In the genomic region with DNA sequence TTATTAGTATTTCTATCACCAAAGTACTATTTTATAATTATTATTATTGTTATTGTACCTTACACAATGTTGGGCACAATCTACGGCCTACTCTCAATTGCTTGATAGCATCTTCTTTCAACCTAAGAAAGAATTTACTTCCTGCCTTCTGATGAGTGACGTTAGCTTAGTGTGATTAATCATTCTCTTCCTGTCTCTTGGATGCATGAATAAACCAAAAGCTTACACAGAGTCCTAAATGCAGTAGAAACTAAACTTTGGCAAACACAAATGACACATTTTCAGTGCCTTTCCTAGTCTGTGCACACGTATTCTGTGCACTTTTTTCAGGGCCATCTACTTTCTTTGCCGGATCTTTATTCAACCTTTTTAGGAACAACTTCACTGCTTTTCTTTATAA, we compare ENCODE assay signal across 9 cellular contexts. TPM values are rescaled to one million over a fixed set of nuclear protein-coding genes. Genes with fewer than 3 reads are reported as not detected.
A peak's percentile ranks its signal among the peaks of the same experiment; 100 is the strongest.
DNase-seq lines count a peak whose midpoint lies in the region; ATAC-seq and TF ChIP-seq lines count a peak whose summit lies in the region.
"Had no signal": no experiment of that assay in that cellular context is flagged by ENCODE, and none has a peak within 500 bp of the region (broad histone marks: within the 10 kb centered on the region; RNA-seq: fewer than 3 reads in every experiment).

No MANE protein-coding gene starts in this region.

- H3K4me3 ChIP-seq in dorsolateral prefrontal cortex: no peak overlapping the region
- no peak overlapping the region for H3K4me3 ChIP-seq in MG63

- POLR2A ChIA-PET in CD4-positive, alpha-beta T cell (lab: Charles Lee): interaction anchor here (0.6 to 5.0 kb wide), 4 partner anchors 15 to 1810 kb away, joined by 3 to 48 read pairs (median 7); a partner anchor contains a TSS

- TF ChIP-seq CTCF in CD4-positive, alpha-beta T cell (IDR thresholded peaks at IDR 0.05): no peak
- TF ChIP-seq CTCF in dorsolateral prefrontal cortex (IDR thresholded peaks at IDR 0.05 in 54 of 56, conservative IDR thresholded peaks at IDR 0.05 in 2 of 56; ENCODE audit: low read depth in 1 of 56, partially characterized antibody in 56 of 56): no peak
- TF ChIP-seq CTCF in natural killer cell (IDR thresholded peaks at IDR 0.05): no peak

- peak overlapping the region; percentile 13 for H3K27ac ChIP-seq in CD4-positive, alpha-beta T cell (ENCODE audit: low read depth, low read length)
- peak overlapping the region in 42 of 59 donors; percentile 4 to 70 (median 45) for H3K27ac ChIP-seq in dorsolateral prefrontal cortex

- peaks cover 7% of the 10 kb centered on the region for H3K36me3 Mint-ChIP-seq in CD4-positive, alpha-beta T cell (ENCODE audit: low read depth)
- H3K36me3 Mint-ChIP-seq in natural killer cell: no peaks in the 10 kb centered on the region

- H3K27me3 ChIP-seq in CD4-positive, alpha-beta T cell (ENCODE audit: control insufficient read depth, insufficient read depth, low read length): no peaks in the 10 kb centered on the region
- H3K27me3 ChIP-seq in dorsolateral prefrontal cortex: no peaks in the 10 kb centered on the region
- no peaks in the 10 kb centered on the region for H3K27me3 ChIP-seq in MG63

- peaks cover 8% of the 10 kb centered on the region; the same call in 1 of the 2 replicates for H3K36me3 ChIP-seq in MG63

- ATAC-seq in CD4-positive, alpha-beta T cell (ENCODE audit: poor library complexity): peak; percentile 95
- ATAC-seq in natural killer cell (peak; percentile 61 to 96 (median 83)), GM21528 (IDR thresholded peaks at IDR 0.05; ENCODE audit: low FRiP score, unreplicated experiment) (no peak)

- no peaks in the 10 kb centered on the region for H3K27me3 Mint-ChIP-seq in CD4-positive, alpha-beta T cell
- no peaks in the 10 kb centered on the region for H3K27me3 Mint-ChIP-seq in natural killer cell (ENCODE audit: low read depth in 2 of 2)

- intact Hi-C loops in CD4-positive, alpha-beta T cell (cut with DNase I, micrococcal nuclease): loop anchor here (2.0 to 10.0 kb wide), 2 partner anchors 19 to 943 kb away; a partner anchor contains a TSS
- intact Hi-C loops in dorsolateral prefrontal cortex (cut with DNase I): no loop called here
- intact Hi-C loops in natural killer cell (cut with micrococcal nuclease): no loop called here

- H3K4me3 Mint-ChIP-seq in CD4-positive, alpha-beta T cell: peak overlapping the region; percentile 59
- peak overlapping the region; percentile 32 for H3K4me3 Mint-ChIP-seq in natural killer cell

- H3K9me3 Mint-ChIP-seq in CD4-positive, alpha-beta T cell: no peaks in the 10 kb centered on the region
- H3K9me3 Mint-ChIP-seq in natural killer cell: peaks cover 0 to 2% of the 10 kb centered on the region in 2 donors

- CTCF ChIA-PET in CD4-positive, alpha-beta T cell (lab: Charles Lee): interaction anchor here (1.1 to 5.2 kb wide), 3 partner anchors 11 to 19 kb away, joined by 4 to 28 read pairs (median 6); a partner anchor contains a TSS

- no peaks in the 10 kb centered on the region for H3K9me3 ChIP-seq in CD4-positive, alpha-beta T cell (ENCODE audit: control insufficient read depth, low read length)
- peaks cover 7% of the 10 kb centered on the region for H3K9me3 ChIP-seq in MG63

- DNase-seq in CD4-positive, alpha-beta T cell: no peak
- DNase-seq in RKO (ENCODE audit: low spot score) (peak; percentile 88), dorsolateral prefrontal cortex (no peak), natural killer cell (no peak), nucleus accumbens (lab: John Stamatoyannopoulos, UW) (no peak), NCI-H1417 (lab: John Stamatoyannopoulos, UW) (no peak), MG63 (no peak)
- DNase-seq: activated CD4-positive, CD25-positive, alpha-beta regulatory T cell had no signal

- peaks cover 71% of the 10 kb centered on the region for H3K4me1 Mint-ChIP-seq in CD4-positive, alpha-beta T cell (ENCODE audit: low read depth)
- H3K4me1 Mint-ChIP-seq in natural killer cell: peaks cover 28 to 41% of the 10 kb centered on the region in 2 donors

- H3K27ac Mint-ChIP-seq in CD4-positive, alpha-beta T cell: peak overlapping the region; percentile 88
- peak overlapping the region; percentile 58 to 75 for H3K27ac Mint-ChIP-seq in natural killer cell

RNA-seq across cellular contexts. Expression of a gene that starts 19.2 kb away (rescaled TPM):
- total RNA-seq in CD4-positive, alpha-beta T cell: 10 to 100 TPM; 32.5 to 35.6 TPM
- total RNA-seq in dorsolateral prefrontal cortex (100 to 1,000 TPM in 3 of 120 experiments, 10 to 100 TPM in 117; 52.3 to 113 (median 69.5) TPM), natural killer cell (10 to 100 TPM; 19.2 to 29.4 (median 26.2) TPM)
- 6.1 and 6.5 TPM in 2 replicates for total RNA-seq in MG63 (2014; rRNA removed; shearing (Covaris generic); ENCODE audit: low replicate concordance)

RNA-seq across cellular contexts. Expression of a gene that starts 19.5 kb away (rescaled TPM):
- total RNA-seq in CD4-positive, alpha-beta T cell: 1 to 10 TPM; 4.2 to 5.6 TPM
- total RNA-seq in dorsolateral prefrontal cortex (10 to 100 TPM; 22.7 to 49.9 (median 33.9) TPM), natural killer cell (10 to 100 TPM; 11.8 to 15.3 (median 14.7) TPM)
- total RNA-seq in MG63 (2014; rRNA removed; shearing (Covaris generic); ENCODE audit: low replicate concordance): 40.5 and 76.4 TPM in 2 replicates

Comparison
In these comparisons a context has a peak if more than half of its experiments do, and no peak if none do; other contexts are left out.
1. intact Hi-C loops: an anchor here in CD4-positive, alpha-beta T cell (2.0 to 10.0 kb wide); none called in dorsolateral prefrontal cortex and natural killer cell.